Comparison of ENCODE assay signal across 25 cellular contexts in the genomic region with DNA sequence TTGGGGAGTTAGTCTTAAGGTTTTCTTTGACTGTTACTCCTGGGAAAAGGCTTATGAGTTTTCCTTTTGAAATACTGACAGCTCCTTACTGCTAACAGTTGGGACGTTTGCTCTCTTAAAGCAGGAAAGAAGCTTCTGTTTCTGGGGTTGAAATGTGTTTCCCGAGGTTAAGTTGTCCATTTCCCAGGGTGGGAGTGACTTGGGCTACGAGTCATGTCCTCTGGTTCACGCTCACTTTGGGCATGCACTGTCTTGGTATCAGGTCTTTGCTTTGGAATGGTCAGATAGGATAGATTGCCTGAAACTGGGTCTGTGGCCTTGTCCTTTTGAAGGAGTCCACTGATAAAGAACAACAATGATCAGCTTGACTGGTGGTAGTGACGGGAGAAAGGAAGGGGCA.
DNase-seq lines count a peak whose midpoint lies in the region; ATAC-seq and TF ChIP-seq lines count a peak whose summit lies in the region.
"Had no signal": no experiment of that assay in that cellular context is flagged by ENCODE, and none has a peak within 500 bp of the region (broad histone marks: within the 10 kb centered on the region; RNA-seq: fewer than 3 reads in every experiment).

No MANE protein-coding gene starts in this region.

- H2AFZ ChIP-seq in GM23248, result no peak overlapping the region
- no peak overlapping the region for H2AFZ ChIP-seq in trophoblast cell (ENCODE audit: insufficient read depth, low read length, poor library complexity)
- H2AFZ ChIP-seq: hepatocyte had no signal

- H3K4ac ChIP-seq in trophoblast cell (ENCODE audit: low read depth, low read length), result peak overlapping the region; percentile 89

- no peaks in the 10 kb centered on the region for H3K36me3 ChIP-seq in GM23248 (ENCODE audit: low read depth)
- no peaks in the 10 kb centered on the region for H3K36me3 ChIP-seq in RWPE2 (ENCODE audit: low read depth)
- H3K36me3 ChIP-seq in trophoblast cell (ENCODE audit: control insufficient read depth in 1 of 2, insufficient read depth in 2 of 2, low read length in 2 of 2), result peaks cover 0 to 2% of the 10 kb centered on the region in 2 experiments
- H3K36me3 ChIP-seq: BLaER1 treated with 17β-estradiol and CSF1 and Interleukin-3, amounts not matched to agents 10 nM and 100 nM; pancreas; sigmoid colon; stomach; tibial artery; WERI-Rb-1 had no signal

- TF ChIP-seq CTCF in RWPE2 (IDR thresholded peaks at IDR 0.05; ENCODE audit: poor library complexity, severe bottlenecking), result no peak

- H3K4me3 ChIP-seq in GM23248 (no peak overlapping the region), RWPE2 (ENCODE audit: severe bottlenecking) (no peak overlapping the region), trophoblast cell (ENCODE audit: low read depth, low read length) (no peak overlapping the region)
- H3K4me3 ChIP-seq: BLaER1 treated with 17β-estradiol and CSF1 and Interleukin-3, amounts not matched to agents 10 nM and 100 nM; hepatocyte; mucosa of descending colon; pancreas; sigmoid colon; stomach; tibial artery had no signal

- H3K79me2 ChIP-seq in GM23248 (ENCODE audit: insufficient read depth) (peaks cover 100% of the 10 kb centered on the region), trophoblast cell (ENCODE audit: control insufficient read depth, insufficient read depth, low read length, poor library complexity) (peaks cover 26% of the 10 kb centered on the region)

- H3K9ac ChIP-seq in GM23248, result no peak overlapping the region
- H3K9ac ChIP-seq in trophoblast cell (ENCODE audit: low read length), result no peak overlapping the region
- H3K9ac ChIP-seq: BLaER1 treated with 17β-estradiol and CSF1 and Interleukin-3, amounts not matched to agents 10 nM and 100 nM; KMS-11 had no signal

- 81 to 86% methylated on average over 5 of the region's 5 CpGs for WGBS in GM23248 (ENCODE audit: low coverage in 1 of 2, low lambda C conversion rate in 2 of 2, missing lambda C conversion rate in 2 of 2), 2 experiments
- WGBS in trophoblast cell (ENCODE audit: extremely low coverage, insufficient coverage, insufficient read length), result no CpG with 5 or more reads among the region's 5 CpGs

- no peak overlapping the region for H3K23ac ChIP-seq in trophoblast cell (ENCODE audit: low read length)

- H4K12ac ChIP-seq in trophoblast cell (ENCODE audit: low read depth, low read length), result no peak overlapping the region

- H4K91ac ChIP-seq in trophoblast cell (ENCODE audit: low read depth, low read length), result no peak overlapping the region

- H2BK12ac ChIP-seq in trophoblast cell (ENCODE audit: low read length), result no peak overlapping the region

- no peak overlapping the region for H4K8ac ChIP-seq in trophoblast cell (ENCODE audit: low read depth, low read length)

- H3F3A ChIP-seq in GM23248 (ENCODE audit: insufficient read depth), result peaks cover 21% of the 10 kb centered on the region

- no peaks in the 10 kb centered on the region for H3K9me2 ChIP-seq in GM23248 (ENCODE audit: insufficient read depth)

- H2BK120ac ChIP-seq in trophoblast cell (ENCODE audit: insufficient read depth, low read length, poor library complexity), result no peak overlapping the region

- H4K20me1 ChIP-seq in GM23248 (ENCODE audit: insufficient read depth), result peaks cover 56% of the 10 kb centered on the region
- H4K20me1 ChIP-seq: BLaER1 treated with 17β-estradiol and CSF1 and Interleukin-3, amounts not matched to agents 10 nM and 100 nM had no signal

- H3K4me1 ChIP-seq in GM23248 (ENCODE audit: insufficient read depth) (peaks cover 40% of the 10 kb centered on the region), RWPE2 (ENCODE audit: insufficient read depth, poor library complexity, severe bottlenecking) (peaks cover 46% of the 10 kb centered on the region), trophoblast cell (ENCODE audit: control insufficient read depth in 1 of 2, insufficient read depth in 2 of 2, low read length in 2 of 2) (peaks cover 6 to 15% of the 10 kb centered on the region in 2 experiments)
- H3K4me1 ChIP-seq: BLaER1 treated with 17β-estradiol and CSF1 and Interleukin-3, amounts not matched to agents 10 nM and 100 nM had no signal

- H2AK5ac ChIP-seq in trophoblast cell (ENCODE audit: low read length), result no peak overlapping the region

- H3K18ac ChIP-seq in trophoblast cell (ENCODE audit: low read length), result no peak overlapping the region

- peak; percentile 30 for DNase-seq in GM23248
- DNase-seq in RWPE2 (ENCODE audit: low spot score), result no peak
- DNase-seq in epithelial cell of prostate (ENCODE audit: low read depth, low spot score), result no peak
- DNase-seq in trophoblast cell, result no peak
- DNase-seq in activated CD4-positive, alpha-beta T cell treated with anti-CD3 and anti-CD28 coated beads for 1 hour, result no peak
- no peak for DNase-seq in NCI-H510A (lab: John Stamatoyannopoulos, UW)
- DNase-seq: activated CD4-positive, alpha-beta T cell treated with anti-CD3 and anti-CD28 coated beads, Interleukin-2, amount 50 U/mL, for 1 hour; aorta; Caco-2; cerebellar nuclear complex; erythroblast; mucosa of descending colon; NCI-H1694; NCI-H526 treated with DMSO at 0.1 percent for 48 hours; pancreas; sigmoid colon; stomach; tibial artery had no signal

- in situ Hi-C loops in GM23248 (cut with MboI), result no loop called here

- H3K9me3 ChIP-seq in GM23248 (ENCODE audit: low read depth) (no peaks in the 10 kb centered on the region), RWPE2 (ENCODE audit: severe bottlenecking) (no peaks in the 10 kb centered on the region), trophoblast cell (ENCODE audit: insufficient read depth, low read depth, low read length) (no peaks in the 10 kb centered on the region)
- H3K9me3 ChIP-seq: BLaER1 treated with 17β-estradiol and CSF1 and Interleukin-3, amounts not matched to agents 10 nM and 100 nM; Caco-2; mucosa of descending colon; pancreas; sigmoid colon; stomach; tibial artery had no signal

- H3K27ac ChIP-seq in GM23248 (no peak overlapping the region), RWPE2 (ENCODE audit: poor library complexity, severe bottlenecking) (peak overlapping the region; percentile 52), epithelial cell of prostate (peak overlapping the region; percentile 72), trophoblast cell (ENCODE audit: low read depth, low read length) (no peak overlapping the region)
- H3K27ac ChIP-seq: BLaER1 treated with 17β-estradiol and CSF1 and Interleukin-3, amounts not matched to agents 10 nM and 100 nM; hepatocyte; KMS-11; pancreas; sigmoid colon; stomach; tibial artery; WERI-Rb-1 had no signal

- ATAC-seq in RWPE2 (ENCODE audit: low read depth) (peak; percentile 37; the same call in 1 of the 3 replicates), GM21576 (IDR thresholded peaks at IDR 0.05; ENCODE audit: unreplicated experiment) (no peak), HG02678 (IDR thresholded peaks at IDR 0.05; ENCODE audit: unreplicated experiment) (no peak)
- ATAC-seq: activated naive CD4-positive, alpha-beta T cell treated with anti-CD3 and anti-CD28 coated beads, Interleukin-2, amount 50 U/mL, for 72 hours had no signal

- H2BK5ac ChIP-seq in trophoblast cell (ENCODE audit: low read depth, low read length, poor library complexity), result no peak overlapping the region

- H3K14ac ChIP-seq in trophoblast cell (ENCODE audit: low read length), result no peak overlapping the region

- H3K4me2 ChIP-seq in GM23248 (ENCODE audit: unreplicated experiment) (no peak overlapping the region), trophoblast cell (ENCODE audit: low read length) (no peak overlapping the region)
- H3K4me2 ChIP-seq: BLaER1 treated with 17β-estradiol and CSF1 and Interleukin-3, amounts not matched to agents 10 nM and 100 nM; hepatocyte; KMS-11 had no signal

- H3K27me3 ChIP-seq in GM23248 (replicated peaks; ENCODE audit: insufficient read depth), result no peaks in the 10 kb centered on the region
- no peaks in the 10 kb centered on the region for H3K27me3 ChIP-seq in RWPE2 (ENCODE audit: insufficient read depth, poor library complexity, severe bottlenecking)
- no peaks in the 10 kb centered on the region for H3K27me3 ChIP-seq in trophoblast cell (ENCODE audit: insufficient read depth, low read length)
- H3K27me3 ChIP-seq: hepatocyte, pancreas, sigmoid colon, stomach, tibial artery had no signal

- H3K79me1 ChIP-seq in trophoblast cell (ENCODE audit: low read length), result peaks cover 3% of the 10 kb centered on the region

Comparison
In these comparisons a context has a peak if more than half of its experiments do, and no peak if none do; other contexts are left out.
1. H3K27ac ChIP-seq: peak in RWPE2 (single experiment) and epithelial cell of prostate (single experiment); none in GM23248 (single experiment) and trophoblast cell (single experiment).